19 cellular contexts compared by ENCODE assay signal in the genomic region with DNA sequence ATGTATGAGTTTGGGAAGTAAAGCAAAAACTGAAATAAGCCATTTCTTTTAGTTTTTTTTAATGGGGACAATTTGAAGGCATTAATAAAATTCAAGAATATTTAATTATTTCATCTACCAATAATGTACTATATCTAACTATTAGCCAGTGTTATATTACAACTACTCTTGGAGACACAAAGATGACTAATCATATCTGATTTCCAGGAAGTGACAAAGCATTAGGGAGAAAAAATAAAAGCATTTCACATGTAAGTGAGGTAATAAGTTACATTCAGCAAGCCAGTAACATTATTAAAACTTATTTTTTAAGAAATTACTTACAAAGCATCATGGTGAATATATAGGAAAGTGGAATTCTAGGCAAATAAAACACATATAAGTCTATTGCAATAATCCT.
A peak's percentile ranks its signal among the peaks of the same experiment; 100 is the strongest.
DNase-seq lines count a peak whose midpoint lies in the region; ATAC-seq and TF ChIP-seq lines count a peak whose summit lies in the region.
"Had no signal": no experiment of that assay in that cellular context is flagged by ENCODE, and none has a peak within 500 bp of the region (broad histone marks: within the 10 kb centered on the region; RNA-seq: fewer than 3 reads in every experiment).

No MANE protein-coding gene starts in this region.

- H3K4me1 ChIP-seq in IMR-90 (ENCODE audit: control insufficient read depth, insufficient read depth, low read length), result no peaks in the 10 kb centered on the region; the same call in 1 of the 2 replicates
- H3K4me1 ChIP-seq: psoas muscle, uterus had no signal

- no TSS peak for BruUV-seq in IMR-90 (replicated peaks; lab: Mats Ljungman, UMichigan)

- no peak overlapping the region for H3K4me2 ChIP-seq in IMR-90 (ENCODE audit: low read depth, low read length)

- no peak overlapping the region for H4K5ac ChIP-seq in IMR-90 (ENCODE audit: low read depth, low read length)

- H3K27me3 ChIP-seq in AG04450 (ENCODE audit: control insufficient read depth, insufficient read depth, low read length), result no peaks in the 10 kb centered on the region
- no peaks in the 10 kb centered on the region for H3K27me3 ChIP-seq in IMR-90 (ENCODE audit: control insufficient read depth, insufficient read depth, low read length)
- H3K27me3 ChIP-seq: uterus had no signal

- DNase-seq in AG04450 (ENCODE audit: low read depth, low spot score) (peak; percentile 6), IMR-90 (peak; percentile 86), astrocyte of the spinal cord (ENCODE audit: low read depth, low spot score) (peak; percentile 67), fibroblast of villous mesenchyme (ENCODE audit: low read depth) (peak; percentile 5), UCSD-AML1 (lab: John Stamatoyannopoulos, UW; ENCODE audit: unreplicated experiment) (no peak), NCI-H1694 (lab: John Stamatoyannopoulos, UW) (no peak), NCI-H128 (lab: John Stamatoyannopoulos, UW; ENCODE audit: unreplicated experiment) (no peak)
- DNase-seq: activated CD4-positive, alpha-beta memory T cell treated with anti-CD3 and anti-CD28 coated beads for 36 hours; activated naive CD8-positive, alpha-beta T cell treated with anti-CD3 and anti-CD28 coated beads, Interleukin-2, amount 50 U/mL, for 24 hours; activated T-cell treated with anti-CD3 and anti-CD28 coated beads, Interleukin-2, amount 50 U/mL, for 72 hours; GOT3; head of caudate nucleus; NCI-H510A; psoas muscle; stimulated activated naive CD8-positive, alpha-beta T cell treated with anti-CD3 and anti-CD28 coated beads, Interleukin-15, amount 100 ng/mL, for 72 hours; uterus had no signal

- H4K91ac ChIP-seq in IMR-90 (ENCODE audit: insufficient read depth, low read depth, low read length), result no peak overlapping the region

- no peak overlapping the region for H2AK9ac ChIP-seq in IMR-90 (replicated peaks; ENCODE audit: low read depth, low read length, poor library complexity)

- H3K9me3 ChIP-seq in AG04450 (ENCODE audit: control insufficient read depth, insufficient read depth, low read length) (no peaks in the 10 kb centered on the region), IMR-90 (ENCODE audit: control insufficient read depth, insufficient read depth, low read length) (no peaks in the 10 kb centered on the region)
- H3K9me3 ChIP-seq: uterus had no signal

- no peak overlapping the region for H3K56ac ChIP-seq in IMR-90 (ENCODE audit: extremely low read depth, insufficient read depth, low read length)

- H3K9ac ChIP-seq in IMR-90 (ENCODE audit: low read depth, low read length), result no peak overlapping the region

- peak overlapping the region; percentile 65; the same call in 1 of the 2 replicates for H2BK20ac ChIP-seq in IMR-90 (ENCODE audit: low read depth, low read length)

- H3K18ac ChIP-seq in IMR-90 (ENCODE audit: low read depth, low read length), result no peak overlapping the region

- peak overlapping the region; percentile 96 for H2BK5ac ChIP-seq in IMR-90 (ENCODE audit: low read depth, low read length, poor library complexity, severe bottlenecking)

- no peak for TF ChIP-seq POLR2A in IMR-90 (IDR thresholded peaks at IDR 0.05; ENCODE audit: low read depth, low read length)

- POLR2A ChIA-PET in AG04450 (lab: Yijun Ruan, JAX) (no interaction called here), IMR-90 (lab: Charles Lee; ENCODE audit: unreplicated experiment) (no interaction called here)

- no peak for TF ChIP-seq CTCF in AG04450 (IDR thresholded peaks at IDR 0.05; ENCODE audit: low read depth, low read length)
- no peak for TF ChIP-seq CTCF in IMR-90 (conservative IDR thresholded peaks at IDR 0.05; ENCODE audit: low read depth, low read length)
- no peak for TF ChIP-seq CTCF in astrocyte of the spinal cord (IDR thresholded peaks at IDR 0.05; ENCODE audit: low read depth, low read length)
- no peak for TF ChIP-seq CTCF in fibroblast of villous mesenchyme (IDR thresholded peaks at IDR 0.05; ENCODE audit: insufficient read depth, low read depth, low read length)

- no peak overlapping the region for H3K23ac ChIP-seq in IMR-90 (ENCODE audit: low read depth, low read length)

- no peak overlapping the region for H2AFZ ChIP-seq in IMR-90 (replicated peaks; ENCODE audit: low read length, poor library complexity)

- H3K36me3 ChIP-seq in IMR-90 (ENCODE audit: control insufficient read depth, insufficient read depth, low read length), result no peaks in the 10 kb centered on the region
- H3K36me3 ChIP-seq: uterus had no signal

- peak overlapping the region in 1 of 2 experiments; percentile 86; a peak in 1 of 4 replicates for H4K8ac ChIP-seq in IMR-90 (ENCODE audit: low read depth in 2 of 2, low read length in 2 of 2)

- H3K79me1 ChIP-seq in IMR-90 (ENCODE audit: low read depth in 1 of 2, low read length in 2 of 2), result no peaks in the 10 kb centered on the region

- H4K20me1 ChIP-seq in IMR-90 (ENCODE audit: insufficient read depth, low read length), result no peaks in the 10 kb centered on the region

- H3K27ac ChIP-seq in AG04450 (ENCODE audit: low read depth, low read length), result no peak overlapping the region
- H3K27ac ChIP-seq in IMR-90 (ENCODE audit: insufficient read depth, low read length), result no peak overlapping the region
- H3K27ac ChIP-seq: psoas muscle, uterus, VCaP had no signal

- peak overlapping the region; percentile 24; the same call in 1 of the 2 replicates for H3K4ac ChIP-seq in IMR-90 (ENCODE audit: low read depth, low read length)

- TF ChIP-seq RAD21 in IMR-90 (IDR thresholded peaks at IDR 0.05; ENCODE audit: low read length), result no peak

- no peak overlapping the region for H3K14ac ChIP-seq in IMR-90 (replicated peaks; ENCODE audit: low read depth, low read length)

- CTCF ChIA-PET in AG04450 (lab: Charles Lee), result no interaction called here
- CTCF ChIA-PET in IMR-90 (lab: Yijun Ruan, JAX), result no interaction called here

- H2BK15ac ChIP-seq in IMR-90 (ENCODE audit: low read depth, low read length), result no peak overlapping the region

- no peak overlapping the region for H3K4me3 ChIP-seq in AG04450 (ENCODE audit: low read depth, low read length)
- no peak overlapping the region for H3K4me3 ChIP-seq in IMR-90 (ENCODE audit: insufficient read depth, low read depth, low read length)
- H3K4me3 ChIP-seq in astrocyte of the spinal cord (ENCODE audit: low read depth, low read length), result no peak overlapping the region
- H3K4me3 ChIP-seq in fibroblast of villous mesenchyme (ENCODE audit: low read depth, low read length), result no peak overlapping the region
- H3K4me3 ChIP-seq: psoas muscle, uterus had no signal

- no peaks in the 10 kb centered on the region for H3K9me1 ChIP-seq in IMR-90 (ENCODE audit: insufficient read depth, low read length)

- intact Hi-C loops in IMR-90 (cut with micrococcal nuclease), result no loop called here

- ATAC-seq in IMR-90 (ENCODE audit: low read depth) (peak; percentile 50; the same call in 1 of the 2 replicates), GM18868 (IDR thresholded peaks at IDR 0.05; ENCODE audit: unreplicated experiment) (no peak)
- ATAC-seq: activated naive CD8-positive, alpha-beta T cell treated with anti-CD3 and anti-CD28 coated beads, Interleukin-2, amount 50 U/mL, for 24 hours; activated T-cell treated with anti-CD3 and anti-CD28 coated beads, Interleukin-2, amount 50 U/mL, for 72 hours; natural killer cell treated with Interleukin-12 subunit alpha and Interleukin-12 subunit beta and Interleukin-15 and Interleukin-18, amount 100 ng/mL, for 72 hours; psoas muscle; stimulated activated naive CD8-positive, alpha-beta T cell treated with anti-CD3 and anti-CD28 coated beads, Interleukin-15, amount 100 ng/mL, for 72 hours had no signal

- H2AK5ac ChIP-seq in IMR-90 (ENCODE audit: low read depth, low read length), result no peak overlapping the region

- dilution Hi-C loops in IMR-90 (cut with HindIII; ENCODE audit: low sequenced_read_pairs, unreplicated experiment), result no loop called here

- H2BK120ac ChIP-seq in IMR-90 (ENCODE audit: low read depth, low read length), result peak overlapping the region; percentile 87; the same call in 1 of the 2 replicates

- in situ Hi-C loops in IMR-90 (cut with MboI; ENCODE audit: low sequenced_read_pairs) (no loop called here), astrocyte of the spinal cord (cut with HindIII; ENCODE audit: low sequenced_read_pairs) (no loop called here)

TF ChIP-seq in IMR-90, 13 proteins besides CTCF, POLR2A, EP300 and RAD21:
- TF ChIP-seq MAZ (IDR thresholded peaks at IDR 0.05; ENCODE audit: borderline replicate concordance, low read depth, low read length) (no peak), BHLHE40 (IDR thresholded peaks at IDR 0.05; ENCODE audit: low read depth, low read length) (no peak), RFX5 (IDR thresholded peaks at IDR 0.05; ENCODE audit: low read depth, low read length) (no peak), MXI1 (IDR thresholded peaks at IDR 0.05; ENCODE audit: borderline replicate concordance, low read depth, low read length) (no peak), RCOR1 (IDR thresholded peaks at IDR 0.05; ENCODE audit: insufficient replicate concordance, low read length) (no peak), FOS (IDR thresholded peaks at IDR 0.05; ENCODE audit: low read depth, low read length) (no peak), SMC3 (IDR thresholded peaks at IDR 0.05; ENCODE audit: low read depth, low read length) (no peak), CHD1 (IDR thresholded peaks at IDR 0.05; ENCODE audit: low read depth, low read length) (no peak), CEBPB (IDR thresholded peaks at IDR 0.05; ENCODE audit: low read depth, low read length) (peak; percentile 42; the same call in 1 of the 2 replicates), NFE2L2 (IDR thresholded peaks at IDR 0.05; ENCODE audit: low read depth, low read length) (peak; percentile 60), MAFK (IDR thresholded peaks at IDR 0.05; ENCODE audit: low read depth, low read length) (0 out of 2 replicates have a peak, but pooled peaks have one; percentile 18)
- TF ChIP-seq, protein P1, sequence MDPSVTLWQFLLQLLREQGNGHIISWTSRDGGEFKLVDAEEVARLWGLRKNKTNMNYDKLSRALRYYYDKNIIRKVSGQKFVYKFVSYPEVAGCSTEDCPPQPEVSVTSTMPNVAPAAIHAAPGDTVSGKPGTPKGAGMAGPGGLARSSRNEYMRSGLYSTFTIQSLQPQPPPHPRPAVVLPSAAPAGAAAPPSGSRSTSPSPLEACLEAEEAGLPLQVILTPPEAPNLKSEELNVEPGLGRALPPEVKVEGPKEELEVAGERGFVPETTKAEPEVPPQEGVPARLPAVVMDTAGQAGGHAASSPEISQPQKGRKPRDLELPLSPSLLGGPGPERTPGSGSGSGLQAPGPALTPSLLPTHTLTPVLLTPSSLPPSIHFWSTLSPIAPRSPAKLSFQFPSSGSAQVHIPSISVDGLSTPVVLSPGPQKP (IDR thresholded peaks at IDR 0.05; ENCODE audit: borderline replicate concordance, low read depth, low read length), result no peak
- TF ChIP-seq, protein P2, sequence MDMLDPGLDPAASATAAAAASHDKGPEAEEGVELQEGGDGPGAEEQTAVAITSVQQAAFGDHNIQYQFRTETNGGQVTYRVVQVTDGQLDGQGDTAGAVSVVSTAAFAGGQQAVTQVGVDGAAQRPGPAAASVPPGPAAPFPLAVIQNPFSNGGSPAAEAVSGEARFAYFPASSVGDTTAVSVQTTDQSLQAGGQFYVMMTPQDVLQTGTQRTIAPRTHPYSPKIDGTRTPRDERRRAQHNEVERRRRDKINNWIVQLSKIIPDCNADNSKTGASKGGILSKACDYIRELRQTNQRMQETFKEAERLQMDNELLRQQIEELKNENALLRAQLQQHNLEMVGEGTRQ (IDR thresholded peaks at IDR 0.05; ENCODE audit: low read depth, low read length), result no peak

Comparison
In these comparisons a context has a peak if more than half of its experiments do, and no peak if none do; other contexts are left out.
1. DNase-seq: peak in AG04450 (single experiment), IMR-90 (single experiment), astrocyte of the spinal cord (single experiment) and fibroblast of villous mesenchyme (single experiment); none in UCSD-AML1 (single experiment), NCI-H1694 (single experiment) and NCI-H128 (single experiment).